19 cellular contexts compared by ENCODE assay signal in genomic region chr1:236011641-236012040, GRCh38. TPM values are rescaled to one million over a fixed set of nuclear protein-coding genes. Genes with fewer than 3 reads are reported as not detected.
DNase-seq lines count a peak whose midpoint lies in the region; TF ChIP-seq lines count a peak whose summit lies in the region.
"Had no signal": no experiment of that assay in that cellular context is flagged by ENCODE, and none has a peak within 500 bp of the region (broad histone marks: within the 10 kb centered on the region; RNA-seq: fewer than 3 reads in every experiment).

No MANE protein-coding gene starts in this region.

- H3K27me3 ChIP-seq in breast epithelium (no peaks in the 10 kb centered on the region), mammary epithelial cell (ENCODE audit: insufficient read depth, low read length) (no peaks in the 10 kb centered on the region), esophagus muscularis mucosa (no peaks in the 10 kb centered on the region), neuronal stem cell (ENCODE audit: control insufficient read depth in 3 of 3, insufficient read depth in 3 of 3, low read depth in 1 of 3, low read length in 3 of 3) (no peaks in the 10 kb centered on the region), tibial nerve (no peaks in the 10 kb centered on the region)

- TF ChIP-seq POLR2A in breast epithelium (IDR thresholded peaks at IDR 0.05) (no peak), esophagus muscularis mucosa (IDR thresholded peaks at IDR 0.05; ENCODE audit: low read depth) (no peak), tibial nerve (IDR thresholded peaks at IDR 0.05) (no peak)

- no peaks in the 10 kb centered on the region for H3K36me3 ChIP-seq in breast epithelium
- H3K36me3 ChIP-seq in mammary epithelial cell (ENCODE audit: insufficient read depth, low read length), result no peaks in the 10 kb centered on the region
- peaks cover 53 to 100% (median 86%) of the 10 kb centered on the region in 4 donors for H3K36me3 ChIP-seq in esophagus muscularis mucosa
- H3K36me3 ChIP-seq in neuronal stem cell (replicated peaks in 1 of 2; ENCODE audit: control insufficient read depth in 2 of 2, insufficient read depth in 2 of 2, low read length in 2 of 2), result peaks cover 16 to 23% of the 10 kb centered on the region in 2 donors
- H3K36me3 ChIP-seq in tibial nerve, result peaks cover 0 to 86% (median 5%) of the 10 kb centered on the region in 3 donors

- no peaks in the 10 kb centered on the region for H4K20me1 ChIP-seq in mammary epithelial cell (ENCODE audit: insufficient read depth, low read length)

- H2BK15ac ChIP-seq in neuronal stem cell (ENCODE audit: low read length), result no peak overlapping the region

- BruUV-seq in mammary epithelial cell (replicated peaks; lab: Mats Ljungman, UMichigan), result no TSS peak

- no peak overlapping the region for H3K4ac ChIP-seq in neuronal stem cell (ENCODE audit: low read length)

- no peak overlapping the region for H2BK120ac ChIP-seq in neuronal stem cell (ENCODE audit: low read depth, low read length)

- H2BK5ac ChIP-seq in neuronal stem cell (ENCODE audit: low read length), result no peak overlapping the region

- no peaks in the 10 kb centered on the region for H3K9me3 ChIP-seq in breast epithelium
- no peaks in the 10 kb centered on the region for H3K9me3 ChIP-seq in mammary epithelial cell (replicated peaks; ENCODE audit: insufficient read depth, low read length)
- H3K9me3 ChIP-seq in esophagus muscularis mucosa, result no peaks in the 10 kb centered on the region
- no peaks in the 10 kb centered on the region for H3K9me3 ChIP-seq in neuronal stem cell (replicated peaks in 1 of 2; ENCODE audit: control insufficient read depth in 2 of 2, insufficient read depth in 1 of 2, low read depth in 1 of 2, low read length in 2 of 2)
- no peaks in the 10 kb centered on the region for H3K9me3 ChIP-seq in tibial nerve

- no peak overlapping the region for H3K9ac ChIP-seq in mammary epithelial cell (ENCODE audit: insufficient read depth, low read length)
- H3K9ac ChIP-seq in neuronal stem cell (ENCODE audit: low read depth, low read length, poor library complexity), result no peak overlapping the region

- no peaks in the 10 kb centered on the region for H3K79me1 ChIP-seq in neuronal stem cell (ENCODE audit: low read depth, low read length)

- TF ChIP-seq EP300 in esophagus muscularis mucosa (IDR thresholded peaks at IDR 0.05), result no peak
- TF ChIP-seq EP300 in tibial nerve (IDR thresholded peaks at IDR 0.05), result peak in 1 of 2 donors; percentile 6

- no peak overlapping the region for H3K18ac ChIP-seq in neuronal stem cell (ENCODE audit: low read length)

- H3K4me1 ChIP-seq in breast epithelium (no peaks in the 10 kb centered on the region), mammary epithelial cell (ENCODE audit: insufficient read depth, low read length) (peaks cover 29% of the 10 kb centered on the region), esophagus muscularis mucosa (peaks cover 6 to 30% (median 26%) of the 10 kb centered on the region in 4 donors), neuronal stem cell (ENCODE audit: control insufficient read depth in 2 of 2, insufficient read depth in 1 of 2, low read depth in 1 of 2, low read length in 2 of 2) (no peaks in the 10 kb centered on the region), tibial nerve (peaks cover 0 to 58% (median 19%) of the 10 kb centered on the region in 4 donors)

- dilution Hi-C loops in mammary epithelial cell (cut with HindIII; ENCODE audit: low sequenced_read_pairs), result no loop called here

- in situ Hi-C loops in mammary epithelial cell (cut with MboI; ENCODE audit: low sequenced_read_pairs in 2 of 2) (no loop called here), G401 (cut with HindIII; ENCODE audit: low sequenced_read_pairs) (no loop called here)

- no peak overlapping the region for H2AFZ ChIP-seq in mammary epithelial cell (ENCODE audit: low read depth, low read length)
- no peak overlapping the region for H2AFZ ChIP-seq in neuronal stem cell (ENCODE audit: low read length)

- no peak overlapping the region for H4K91ac ChIP-seq in neuronal stem cell (ENCODE audit: low read depth, low read length, poor library complexity)

- H3K4me3 ChIP-seq in breast epithelium, result no peak overlapping the region
- no peak overlapping the region for H3K4me3 ChIP-seq in mammary epithelial cell (replicated peaks in 1 of 3; ENCODE audit: insufficient read depth in 1 of 3, low read depth in 2 of 3, low read length in 3 of 3)
- H3K4me3 ChIP-seq in esophagus muscularis mucosa, result no peak overlapping the region
- no peak overlapping the region for H3K4me3 ChIP-seq in neuronal stem cell (ENCODE audit: low read length in 2 of 2)
- H3K4me3 ChIP-seq in tibial nerve, result no peak overlapping the region

- TF ChIP-seq CTCF in breast epithelium (IDR thresholded peaks at IDR 0.05) (no peak), mammary epithelial cell (conservative IDR thresholded peaks at IDR 0.05 in 1 of 2, IDR thresholded peaks at IDR 0.05 in 1 of 2; ENCODE audit: extremely low read depth in 1 of 2, insufficient read depth in 1 of 2, low read depth in 1 of 2, low read length in 2 of 2) (no peak), esophagus muscularis mucosa (IDR thresholded peaks at IDR 0.05) (no peak), tibial nerve (IDR thresholded peaks at IDR 0.05) (no peak)

- peak overlapping the region; percentile 78 for H3K14ac ChIP-seq in neuronal stem cell (ENCODE audit: low read length)

- intact Hi-C loops in breast epithelium (cut with DNase I; ENCODE audit: low total_unique reads) (no loop called here), mammary epithelial cell (cut with micrococcal nuclease) (no loop called here), esophagus muscularis mucosa (cut with DNase I) (no loop called here)

- H3K27ac ChIP-seq in breast epithelium (peak overlapping the region; percentile 26 to 86), mammary epithelial cell (ENCODE audit: insufficient read depth, low read depth, low read length) (no peak overlapping the region), esophagus muscularis mucosa (replicated peaks in 1 of 4) (peak overlapping the region in 3 of 4 donors; percentile 70 to 86 (median 76)), neuronal stem cell (replicated peaks; ENCODE audit: low read length) (no peak overlapping the region), tibial nerve (peak overlapping the region; percentile 11 to 91 (median 82))
- H3K27ac ChIP-seq: 22Rv1 had no signal

- no peak for DNase-seq in breast epithelium (ENCODE audit: low spot score in 2 of 2)
- no peak for DNase-seq in mammary epithelial cell
- no peak for DNase-seq in esophagus muscularis mucosa (ENCODE audit: extremely low spot score)
- DNase-seq in neuronal stem cell (ENCODE audit: low spot score), result no peak
- no peak for DNase-seq in tibial nerve (ENCODE audit: low spot score in 2 of 2)
- DNase-seq in G401 (ENCODE audit: low spot score), result no peak
- DNase-seq in NCI-H345 treated with DMSO at 0.1 percent for 48 hours (lab: John Stamatoyannopoulos, UW; ENCODE audit: unreplicated experiment), result no peak
- no peak for DNase-seq in KG1 (lab: John Stamatoyannopoulos, UW)
- DNase-seq: Calu3; CD4-positive, alpha-beta memory T cell; DMS53; H9; KBM-7; NCI-H1436; NCI-H2081; NCI-H510A treated with DMSO at 0.1 percent for 48 hours; SHP77 had no signal

- no peaks in the 10 kb centered on the region for H3K79me2 ChIP-seq in mammary epithelial cell (ENCODE audit: insufficient read depth, low read length)

- no peak overlapping the region for H3K23ac ChIP-seq in neuronal stem cell (ENCODE audit: low read depth, low read length, poor library complexity)

- H2BK12ac ChIP-seq in neuronal stem cell (ENCODE audit: low read length), result no peak overlapping the region

- H2AK5ac ChIP-seq in neuronal stem cell (ENCODE audit: low read depth, low read length), result no peak overlapping the region

- H4K8ac ChIP-seq in neuronal stem cell (ENCODE audit: low read depth, low read length), result no peak overlapping the region

- H3K4me2 ChIP-seq in mammary epithelial cell (ENCODE audit: insufficient read depth, low read depth, low read length), result no peak overlapping the region
- no peak overlapping the region for H3K4me2 ChIP-seq in neuronal stem cell (ENCODE audit: insufficient read depth, low read length, poor library complexity, severe bottlenecking)

- 97% methylated on average over 11 of the region's 11 CpGs for WGBS in mammary epithelial cell (ENCODE audit: low coverage, missing lambda C conversion rate)
- 93% methylated on average over 6 of the region's 11 CpGs for WGBS in esophagus muscularis mucosa
- no CpG with 5 or more reads among the region's 11 CpGs for WGBS in neuronal stem cell (ENCODE audit: extremely low coverage in 2 of 2, insufficient read length in 2 of 2, insufficient replicate concordance in 1 of 2), 2 donors
- 96 to 97% methylated on average over 11 of the region's 11 CpGs for WGBS in tibial nerve, 2 donors

- CTCF ChIA-PET in mammary epithelial cell (lab: Charles Lee; ENCODE audit: low non-redundant PET), result no interaction called here

RNA-seq across cellular contexts. Expression of gene NID1, which starts 53.2 kb away (rescaled TPM):
- total RNA-seq in breast epithelium (100 to 1,000 TPM in 2 of 3 donors, 10 to 100 TPM in 1; 60.3 to 288 (median 154) TPM), mammary epithelial cell (10 to 100 TPM in 1 of 2 donors, 1 to 10 TPM in 1; 8.0 to 21.3 TPM), esophagus muscularis mucosa (100 to 1,000 TPM; 187 to 390 (median 287) TPM), tibial nerve (100 to 1,000 TPM; 192 to 321 (median 215) TPM)
- 3.7 TPM for polyA plus RNA-seq in mammary epithelial cell
- 13.8 TPM for polyA minus RNA-seq in mammary epithelial cell
- polyA plus RNA-seq in neuronal stem cell (2013, experiment 1 of 2), result 68.7 TPM
- 68.7 TPM for polyA plus RNA-seq in neuronal stem cell (2013, experiment 2 of 2)
- total RNA-seq in G401 (2014; rRNA removed; shearing (Covaris generic)), result 21.7 and 27.2 TPM in 2 replicates
- total RNA-seq: B cell had no signal
- polyA plus RNA-seq: CD4-positive, alpha-beta memory T cell had no signal

Comparison
In these comparisons a context has a peak if more than half of its experiments do, and no peak if none do; other contexts are left out.
1. H3K27ac ChIP-seq: peak in breast epithelium (2 of 2), esophagus muscularis mucosa (3 of 4) and tibial nerve (4 of 4); none in mammary epithelial cell (single experiment) and neuronal stem cell (single experiment).